Comparison of ENCODE assay signal across 9 cellular contexts in genomic region chr11:125728969-125729368, GRCh38. TPM values are rescaled to one million over a fixed set of nuclear protein-coding genes. Genes with fewer than 3 reads are reported as not detected.
"Had no signal": no experiment of that assay in that cellular context is flagged by ENCODE, and none has a peak within 500 bp of the region (broad histone marks: within the 10 kb centered on the region; RNA-seq: fewer than 3 reads in every experiment).

No MANE protein-coding gene starts in this region.

- ATAC-seq: GM23338, HepG2 had no signal

- H3K4me2 ChIP-seq: GM23338 had no signal

- DNase-seq: H9, HCEC 1CT, KBM-7 had no signal

- H3K4me3 ChIP-seq: GM23338 had no signal

- H3K27ac ChIP-seq: HL-60 had no signal

RNA-seq across cellular contexts. Expression of gene PATE1, which starts 17.1 kb away (rescaled TPM):
- total RNA-seq: GM23338, H1, H9, HepG2, HT1080 had no signal
- polyA plus RNA-seq: GM23338, H1, HepG2, IgD-negative memory B cell had no signal

RNA-seq across cellular contexts. Expression of gene ACRV1, which starts 48.3 kb away (rescaled TPM):
- total RNA-seq: GM23338, H1, H9, HepG2, HT1080 had no signal
- polyA plus RNA-seq: HepG2, IgD-negative memory B cell had no signal

RNA-seq across cellular contexts. Expression of gene PATE2, which starts 49.7 kb away (rescaled TPM):
- total RNA-seq: GM23338, H1, HepG2, HT1080 had no signal
- polyA plus RNA-seq: HepG2, IgD-negative memory B cell had no signal

RNA-seq across cellular contexts. Expression of gene PATE3, which starts 59.0 kb away (rescaled TPM):
- total RNA-seq: GM23338, H1, H9, HepG2, HT1080 had no signal
- polyA plus RNA-seq: GM23338, H1, HepG2, IgD-negative memory B cell had no signal
